10 cellular contexts compared by ENCODE assay signal in genomic region chrX:10579018-10579752, GRCh38. TPM values are rescaled to one million over a fixed set of nuclear protein-coding genes. Genes with fewer than 3 reads are reported as not detected.
A peak's percentile ranks its signal among the peaks of the same experiment; 100 is the strongest.
DNase-seq lines count a peak whose midpoint lies in the region; ATAC-seq and TF ChIP-seq lines count a peak whose summit lies in the region.
"Had no signal": no experiment of that assay in that cellular context is flagged by ENCODE, and none has a peak within 500 bp of the region (broad histone marks: within the 10 kb centered on the region; RNA-seq: fewer than 3 reads in every experiment).

No MANE protein-coding gene starts in this region.

- peak overlapping the region; percentile 53 for H3K4me3 Mint-ChIP-seq in neural crest cell

- peaks cover 15% of the 10 kb centered on the region for H3K36me3 Mint-ChIP-seq in neural crest cell (ENCODE audit: low read depth)

- H3F3A ChIP-seq in PC-3 (ENCODE audit: low read length, unreplicated experiment): peaks cover 5% of the 10 kb centered on the region

- H3K4me2 ChIP-seq in PC-3 (ENCODE audit: low read length): peak overlapping the region; percentile 82

- intact Hi-C loops in PC-3 (cut with micrococcal nuclease) (no loop called here), A673 (cut with micrococcal nuclease; ENCODE audit: unreplicated experiment) (no loop called here)

- no peak for TF ChIP-seq CTCF in PC-3 (conservative IDR thresholded peaks at IDR 0.05; ENCODE audit: low read depth, low read length)
- no peak for TF ChIP-seq CTCF in neural crest cell (conservative IDR thresholded peaks at IDR 0.05)
- TF ChIP-seq CTCF in A673 (conservative IDR thresholded peaks at IDR 0.05; ENCODE audit: low read depth, low read length): no peak

- ATAC-seq in PC-3 (peak; percentile 51), HG02981 (IDR thresholded peaks at IDR 0.05; ENCODE audit: unreplicated experiment) (no peak), GM21390 (IDR thresholded peaks at IDR 0.05; ENCODE audit: unreplicated experiment) (no peak)
- ATAC-seq: activated CD4-positive, CD25-positive, alpha-beta regulatory T cell treated with anti-CD3 and anti-CD28 coated beads, Interleukin-2, amount 50 U/mL, for 24 hours had no signal

- peak overlapping the region; percentile 30 for H3K4me3 ChIP-seq in PC-3 (ENCODE audit: low read length)
- no peak overlapping the region for H3K4me3 ChIP-seq in A673 (ENCODE audit: low read depth, low read length, poor library complexity, severe bottlenecking)

- peak overlapping the region; percentile 97 for H3K27ac ChIP-seq in PC-3 (ENCODE audit: low read length)
- peak overlapping the region; percentile 84 for H3K27ac ChIP-seq in epithelial cell of prostate
- no peak overlapping the region for H3K27ac ChIP-seq in A673 (ENCODE audit: low read depth, low read length, poor library complexity, severe bottlenecking)

- H3K79me2 ChIP-seq in PC-3 (ENCODE audit: low read length): peaks cover 75% of the 10 kb centered on the region

- BruUV-seq in PC-3 (replicated peaks; lab: Mats Ljungman, UMichigan) (no TSS peak), A673 (replicated peaks; lab: Mats Ljungman, UMichigan) (no TSS peak)

- no peak overlapping the region; the same call in 1 of the 2 replicates for H2AFZ ChIP-seq in PC-3 (ENCODE audit: low read length)

- H3K36me3 ChIP-seq in PC-3 (ENCODE audit: low read depth, low read length) (peaks cover 8% of the 10 kb centered on the region), A673 (ENCODE audit: insufficient read depth, low read length, poor library complexity, severe bottlenecking) (no peaks in the 10 kb centered on the region)

- H3K4me1 ChIP-seq in PC-3 (ENCODE audit: insufficient read depth, low read length) (peaks cover 51% of the 10 kb centered on the region), A673 (ENCODE audit: insufficient read depth, low read length, poor library complexity, severe bottlenecking) (peaks cover 7% of the 10 kb centered on the region)

- peak overlapping the region; percentile 82 for H3K9ac ChIP-seq in PC-3 (ENCODE audit: low read length)

- no peaks in the 10 kb centered on the region for H3K27me3 Mint-ChIP-seq in neural crest cell (ENCODE audit: low read depth)

- CTCF ChIA-PET in PC-3 (lab: Charles Lee) (no interaction called here), A673 (lab: Charles Lee) (no interaction called here)

- POLR2A ChIA-PET in PC-3 (lab: Charles Lee; ENCODE audit: unreplicated experiment) (no interaction called here), A673 (lab: Charles Lee; ENCODE audit: low non-redundant PET) (no interaction called here)

- peak; percentile 26 for DNase-seq in Daoy (ENCODE audit: low read depth)
- DNase-seq in PC-3: peak; percentile 78
- no peak for DNase-seq in epithelial cell of prostate (ENCODE audit: low read depth, low spot score)
- DNase-seq in neural crest cell (ENCODE audit: low read depth, low spot score): no peak
- DNase-seq in A673 (ENCODE audit: low spot score): no peak
- no peak for DNase-seq in stimulated activated CD4-positive, alpha-beta T cell treated with anti-CD3 and anti-CD28 coated beads, Interleukin-12 subunit alpha, Interleukin-12 subunit beta, amount 100 ng/mL, for 4 hours
- DNase-seq: NCI-H774 had no signal

- no peaks in the 10 kb centered on the region for H4K20me1 ChIP-seq in PC-3 (ENCODE audit: low read length)

- peak overlapping the region; percentile 95 for H3K27ac Mint-ChIP-seq in neural crest cell (ENCODE audit: unreplicated experiment)

- H3K9me2 ChIP-seq in PC-3 (replicated peaks; ENCODE audit: low read length): no peaks in the 10 kb centered on the region

- no peaks in the 10 kb centered on the region for H3K27me3 ChIP-seq in PC-3 (ENCODE audit: low read length)
- no peaks in the 10 kb centered on the region for H3K27me3 ChIP-seq in A673 (replicated peaks; ENCODE audit: insufficient read depth, low read depth, low read length, poor library complexity)

- H3K4me1 Mint-ChIP-seq in neural crest cell: peaks cover 51% of the 10 kb centered on the region

- peaks cover 9% of the 10 kb centered on the region for H3K9me3 Mint-ChIP-seq in neural crest cell

- no peaks in the 10 kb centered on the region for H3K9me3 ChIP-seq in PC-3 (ENCODE audit: low read length)
- peaks cover 4% of the 10 kb centered on the region for H3K9me3 ChIP-seq in A673 (ENCODE audit: low read depth, low read length, poor library complexity, severe bottlenecking)

RNA-seq across cellular contexts. Expression of gene MID1, which starts 41.2 kb away (rescaled TPM):
- 25.7 and 33.2 TPM in 2 replicates for total RNA-seq in Daoy (2014; rRNA removed; shearing (Covaris generic))
- total RNA-seq in PC-3 (2014; rRNA removed): 21.9 and 24.6 TPM in 2 replicates
- total RNA-seq in neural crest cell: 47.1 and 48.1 TPM in 2 replicates
- total RNA-seq in A673 (2021): 5.6 and 7.0 TPM in 2 replicates

Comparison
In these comparisons a context has a peak if more than half of its experiments do, and no peak if none do; other contexts are left out.
1. DNase-seq: peak in Daoy (single experiment) and PC-3 (single experiment); none in epithelial cell of prostate (single experiment), neural crest cell (single experiment), A673 (single experiment) and stimulated activated CD4-positive, alpha-beta T cell treated with anti-CD3 and anti-CD28 coated beads, Interleukin-12 subunit alpha, Interleukin-12 subunit beta, amount 100 ng/mL, for 4 hours (single experiment).